In genomic region chr15:57122080-57122845, GRCh38 we compare ENCODE assay signal across 18 cellular contexts.
DNase-seq lines count a peak whose midpoint lies in the region; ATAC-seq, FAIRE-seq and TF ChIP-seq lines count a peak whose summit lies in the region.
"Had no signal": no experiment of that assay in that cellular context is flagged by ENCODE, and none has a peak within 500 bp of the region (broad histone marks: within the 10 kb centered on the region; RNA-seq: fewer than 3 reads in every experiment).

No MANE protein-coding gene starts in this region.

- H4K20me1 ChIP-seq in neural progenitor cell (ENCODE audit: low read depth), result no peaks in the 10 kb centered on the region

- DNase-seq in GM03348 (ENCODE audit: low spot score) (peak; percentile 10), T-helper 17 cell (no peak), endothelial cell (ENCODE audit: low spot score) (no peak), neural progenitor cell (ENCODE audit: low spot score) (no peak), left lobe of liver (ENCODE audit: low spot score) (no peak), GM12891 (ENCODE audit: insufficient read length, low spot score) (no peak), brain microvascular endothelial cell (no peak)
- DNase-seq: AML-193; DMS 273 treated with DMSO at 0.1 percent for 48 hours; left ventricle myocardium superior; naive thymus-derived CD4-positive, alpha-beta T cell; NCI-H146; NCI-H345; spleen; thyroid gland had no signal

- H3K4me3 Mint-ChIP-seq in T-helper 17 cell (no peak overlapping the region), endothelial cell (ENCODE audit: unreplicated experiment) (peak overlapping the region; percentile 26), neural progenitor cell (no peak overlapping the region)
- H3K4me3 Mint-ChIP-seq: naive thymus-derived CD4-positive, alpha-beta T cell; T-helper 2 cell treated with Interferon-gamma antibody and Interleukin-4, amounts not matched to agents 5 μg/mL and 100 μg/mL, for 36 hours had no signal

- H3K4me1 Mint-ChIP-seq in T-helper 17 cell (peaks cover 20% of the 10 kb centered on the region), endothelial cell (ENCODE audit: unreplicated experiment) (peaks cover 52% of the 10 kb centered on the region), neural progenitor cell (peaks cover 10% of the 10 kb centered on the region)

- H3K36me3 Mint-ChIP-seq in T-helper 17 cell (ENCODE audit: low read depth), result peaks cover 3% of the 10 kb centered on the region
- peaks cover 4% of the 10 kb centered on the region for H3K36me3 Mint-ChIP-seq in endothelial cell (ENCODE audit: low read depth, unreplicated experiment)
- H3K36me3 Mint-ChIP-seq in neural progenitor cell, result peaks cover 16% of the 10 kb centered on the region

- in situ Hi-C loops in brain microvascular endothelial cell (cut with HindIII; ENCODE audit: low pct_ligation_motif_present, low sequenced_read_pairs), result no loop called here

- ATAC-seq in T-helper 17 cell, result no peak
- ATAC-seq in left lobe of liver, result no peak
- no peak for ATAC-seq in HG03045 (IDR thresholded peaks at IDR 0.05; ENCODE audit: unreplicated experiment)
- ATAC-seq: left ventricle myocardium superior; naive thymus-derived CD4-positive, alpha-beta T cell had no signal

- H3K9me3 ChIP-seq in T-helper 17 cell (ENCODE audit: control insufficient read depth, low read length, poor library complexity, severe bottlenecking) (no peaks in the 10 kb centered on the region), neural progenitor cell (ENCODE audit: low read depth) (no peaks in the 10 kb centered on the region)
- H3K9me3 ChIP-seq: spleen, thyroid gland had no signal

- H3K4me1 ChIP-seq in neural progenitor cell, result peaks cover 23% of the 10 kb centered on the region
- H3K4me1 ChIP-seq: thyroid gland had no signal

- H3K36me3 ChIP-seq in neural progenitor cell (peaks cover 13% of the 10 kb centered on the region), brain microvascular endothelial cell (replicated peaks) (no peaks in the 10 kb centered on the region)
- H3K36me3 ChIP-seq: thyroid gland had no signal

- H3K4me2 ChIP-seq in neural progenitor cell, result no peak overlapping the region

- H3K27ac Mint-ChIP-seq in T-helper 17 cell (peak overlapping the region; percentile 11), endothelial cell (ENCODE audit: unreplicated experiment) (peak overlapping the region; percentile 92), neural progenitor cell (no peak overlapping the region)
- H3K27ac Mint-ChIP-seq: T-helper 2 cell treated with Interferon-gamma antibody and Interleukin-4, amounts not matched to agents 5 μg/mL and 100 μg/mL, for 36 hours had no signal

- no peak overlapping the region for H3K4me3 ChIP-seq in neural progenitor cell
- no peak overlapping the region for H3K4me3 ChIP-seq in brain microvascular endothelial cell (ENCODE audit: low read depth, low read length)
- H3K4me3 ChIP-seq: spleen, thyroid gland had no signal

- FAIRE-seq in GM12891 (lab: Jason Lieb, UNC), result no peak
- FAIRE-seq: HTR-8/SVneo had no signal

- H3K27me3 ChIP-seq in neural progenitor cell, result no peaks in the 10 kb centered on the region
- no peaks in the 10 kb centered on the region for H3K27me3 ChIP-seq in brain microvascular endothelial cell (replicated peaks)
- H3K27me3 ChIP-seq: spleen, thyroid gland had no signal

- H2AFZ ChIP-seq in neural progenitor cell (replicated peaks), result no peak overlapping the region

- H3F3A ChIP-seq in neural progenitor cell (ENCODE audit: low read depth), result peaks cover 3% of the 10 kb centered on the region

- H3K79me2 ChIP-seq in neural progenitor cell (ENCODE audit: low read depth), result peaks cover 80% of the 10 kb centered on the region

- TF ChIP-seq CTCF in endothelial cell (IDR thresholded peaks at IDR 0.05; ENCODE audit: unreplicated experiment), result no peak
- TF ChIP-seq CTCF in neural progenitor cell (IDR thresholded peaks at IDR 0.05), result no peak
- no peak for TF ChIP-seq CTCF in brain microvascular endothelial cell (IDR thresholded peaks at IDR 0.05; ENCODE audit: low read depth, low read length, missing control alignments)

- H3K9ac ChIP-seq in neural progenitor cell, result no peak overlapping the region

- H3K9me3 Mint-ChIP-seq in endothelial cell (ENCODE audit: unreplicated experiment) (no peaks in the 10 kb centered on the region), neural progenitor cell (no peaks in the 10 kb centered on the region)
- H3K9me3 Mint-ChIP-seq: naive thymus-derived CD4-positive, alpha-beta T cell; T-helper 2 cell treated with Interferon-gamma antibody and Interleukin-4, amounts not matched to agents 5 μg/mL and 100 μg/mL, for 36 hours had no signal

- no peak for TF ChIP-seq POLR2A in GM12891 (IDR thresholded peaks at IDR 0.05; ENCODE audit: low read depth, low read length)

- H3K27me3 Mint-ChIP-seq in T-helper 17 cell, result no peaks in the 10 kb centered on the region
- no peaks in the 10 kb centered on the region for H3K27me3 Mint-ChIP-seq in endothelial cell (ENCODE audit: unreplicated experiment)
- peaks cover 2% of the 10 kb centered on the region for H3K27me3 Mint-ChIP-seq in neural progenitor cell (ENCODE audit: insufficient read depth, low read depth)
- H3K27me3 Mint-ChIP-seq: naive thymus-derived CD4-positive, alpha-beta T cell had no signal

- peak overlapping the region; percentile 6 for H3K27ac ChIP-seq in neural progenitor cell
- H3K27ac ChIP-seq in brain microvascular endothelial cell, result no peak overlapping the region
- H3K27ac ChIP-seq: thyroid gland had no signal

TF ChIP-seq in GM12891, 5 proteins besides CTCF, POLR2A, EP300 and RAD21:
- TF ChIP-seq POU2F2 (IDR thresholded peaks at IDR 0.05; ENCODE audit: low read depth, low read length) (no peak), TAF1 (IDR thresholded peaks at IDR 0.05; ENCODE audit: low read depth, low read length) (no peak), POLR2AphosphoS5 (IDR thresholded peaks at IDR 0.05; ENCODE audit: low read depth, low read length) (no peak), PAX5 (IDR thresholded peaks at IDR 0.05; ENCODE audit: insufficient read depth, low read length, severe bottlenecking) (no peak), SPI1 (IDR thresholded peaks at IDR 0.05; ENCODE audit: low read depth, low read length) (no peak)
